8 cellular contexts compared by ENCODE assay signal in the genomic region with DNA sequence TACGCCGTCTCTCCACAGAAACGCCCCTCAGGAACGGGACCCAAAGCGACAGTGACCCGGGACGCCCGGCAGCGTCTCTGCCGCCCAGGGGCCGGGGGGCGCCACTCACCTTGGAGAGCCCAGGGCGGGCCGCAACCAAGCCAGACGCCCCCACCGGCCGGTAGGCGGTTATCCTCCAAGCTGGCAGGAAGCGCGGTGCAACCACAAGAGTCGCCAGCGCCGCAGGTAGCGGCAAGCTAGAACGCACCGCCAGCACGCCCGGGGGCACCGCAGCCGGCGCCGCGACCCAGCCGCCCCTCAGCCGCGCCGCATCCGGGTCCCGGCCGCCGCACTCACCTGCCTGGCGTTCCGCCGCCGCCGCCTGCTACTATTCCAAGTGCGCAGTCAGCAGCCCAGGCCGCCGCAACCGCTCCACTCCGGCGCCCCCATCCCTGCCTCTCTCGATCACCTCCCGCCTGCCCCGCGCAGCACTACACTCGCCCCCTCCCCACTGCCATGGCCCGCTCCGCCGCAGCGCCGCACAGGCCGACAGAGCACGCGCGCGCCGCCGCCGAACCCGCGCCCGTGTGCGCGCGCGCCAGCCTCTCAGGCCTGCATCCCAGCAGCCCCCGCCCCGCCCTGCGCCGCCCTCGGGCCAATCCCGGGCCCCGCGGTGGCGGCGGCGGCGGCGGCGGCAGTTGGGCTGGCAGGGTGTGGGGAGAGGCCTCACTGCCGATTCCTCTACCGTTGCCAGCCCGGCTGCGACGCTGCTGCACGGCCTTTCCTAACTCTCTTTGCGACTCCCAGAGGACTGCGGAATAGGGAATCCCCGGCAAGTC. TPM values are rescaled to one million over a fixed set of nuclear protein-coding genes. Genes with fewer than 3 reads are reported as not detected.
DNase-seq lines count a peak whose midpoint lies in the region; ATAC-seq and TF ChIP-seq lines count a peak whose summit lies in the region.

PIK3CB (minus strand) TSS at position 570 of the 818 bp plus-strand sequence. CDS start 75,585 bp downstream, outside the sequence.

- H3K27ac ChIP-seq in GM23338 (ENCODE audit: low read depth) (peak within 1 kb of the TSS; percentile 100), neuronal stem cell (replicated peaks; ENCODE audit: low read length) (peak within 1 kb of the TSS; percentile 96)

- peak within 1 kb of the TSS; percentile 94 for H3K4me2 ChIP-seq in GM23338
- H3K4me2 ChIP-seq in neuronal stem cell (ENCODE audit: insufficient read depth, low read length, poor library complexity, severe bottlenecking) = peak within 1 kb of the TSS; percentile 75

- H3K9ac ChIP-seq in neuronal stem cell (ENCODE audit: low read depth, low read length, poor library complexity) = peak within 1 kb of the TSS; percentile 95

- peak within 1 kb of the TSS; percentile 84 for H3K4me3 Mint-ChIP-seq in GM23338

- peaks cover 3% of the 10 kb centered on the region for H3K79me1 ChIP-seq in neuronal stem cell (ENCODE audit: low read depth, low read length)

- H2AK5ac ChIP-seq in neuronal stem cell (ENCODE audit: low read depth, low read length) = no peak within 1 kb of the TSS

- ATAC-seq in GM23338 = peak; percentile 91

- peaks cover 3% of the 10 kb centered on the region; the same call in 1 of the 2 replicates for H4K20me1 ChIP-seq in GM23338 (replicated peaks; ENCODE audit: insufficient read depth)

- H3K36me3 Mint-ChIP-seq in GM23338 (ENCODE audit: low read depth) = peaks cover 21% of the 10 kb centered on the region

- H2BK5ac ChIP-seq in neuronal stem cell (ENCODE audit: low read length) = peak within 1 kb of the TSS; percentile 99

- DNase-seq in EL (peak; percentile 89), GM23338 (ENCODE audit: low spot score) (peak; percentile 93), LoVo (ENCODE audit: low spot score) (peak; percentile 85), SHP77 (lab: John Stamatoyannopoulos, UW) (peak; percentile 78 to 90), activated gamma-delta T cell (lab: John Stamatoyannopoulos, UW) (peak; percentile 75), fibroblast of villous mesenchyme (ENCODE audit: low read depth) (peak; percentile 80), neuronal stem cell (ENCODE audit: low spot score) (peak; percentile 89)

- no peaks in the 10 kb centered on the region for H3K36me3 ChIP-seq in GM23338 (ENCODE audit: insufficient read depth)
- no peaks in the 10 kb centered on the region for H3K36me3 ChIP-seq in neuronal stem cell (replicated peaks in 1 of 2; ENCODE audit: control insufficient read depth in 2 of 2, insufficient read depth in 2 of 2, low read length in 2 of 2)

- peak within 1 kb of the TSS; percentile 82 for H3K14ac ChIP-seq in neuronal stem cell (ENCODE audit: low read length)

- peak within 1 kb of the TSS; percentile 63 for H2BK12ac ChIP-seq in neuronal stem cell (ENCODE audit: low read length)

- H3K27ac Mint-ChIP-seq in GM23338 = peak within 1 kb of the TSS; percentile 98

- H3F3A ChIP-seq in GM23338 (replicated peaks; ENCODE audit: low read depth) = peaks cover 12% of the 10 kb centered on the region

- H3K27me3 Mint-ChIP-seq in GM23338 (ENCODE audit: insufficient read depth, low read depth, poor library complexity) = no peaks in the 10 kb centered on the region

- peaks cover 21% of the 10 kb centered on the region for H3K4me1 Mint-ChIP-seq in GM23338

- TF ChIP-seq CTCF in GM23338 (conservative IDR thresholded peaks at IDR 0.05; ENCODE audit: low read depth in 2 of 2) = peak; percentile 38 to 58; a peak in 3 of 4 replicates
- TF ChIP-seq CTCF in fibroblast of villous mesenchyme (IDR thresholded peaks at IDR 0.05; ENCODE audit: insufficient read depth, low read depth, low read length) = peak; percentile 19
- TF ChIP-seq CTCF in subcutaneous adipose tissue (IDR thresholded peaks at IDR 0.05; ENCODE audit: low read depth) = no peak

- no peaks in the 10 kb centered on the region; the same call in 1 of the 3 replicates for H3K9me3 Mint-ChIP-seq in GM23338

- no peaks in the 10 kb centered on the region for H3K9me3 ChIP-seq in neuronal stem cell (replicated peaks in 1 of 2; ENCODE audit: control insufficient read depth in 2 of 2, insufficient read depth in 1 of 2, low read depth in 1 of 2, low read length in 2 of 2)

- H2AFZ ChIP-seq in GM23338 (peak within 1 kb of the TSS; percentile 88), neuronal stem cell (ENCODE audit: low read length) (peak within 1 kb of the TSS; percentile 98)

- H3K18ac ChIP-seq in neuronal stem cell (ENCODE audit: low read length) = peak within 1 kb of the TSS; percentile 99

- H3K4ac ChIP-seq in neuronal stem cell (ENCODE audit: low read length) = no peak within 1 kb of the TSS

- H4K91ac ChIP-seq in neuronal stem cell (ENCODE audit: low read depth, low read length, poor library complexity) = peak within 1 kb of the TSS; percentile 79

- H3K4me1 ChIP-seq in GM23338 (ENCODE audit: insufficient read depth) = peaks cover 17% of the 10 kb centered on the region
- peaks cover 4% of the 10 kb centered on the region in 2 donors for H3K4me1 ChIP-seq in neuronal stem cell (ENCODE audit: control insufficient read depth in 2 of 2, insufficient read depth in 1 of 2, low read depth in 1 of 2, low read length in 2 of 2)

- H3K9me2 ChIP-seq in GM23338 (ENCODE audit: insufficient read depth) = no peaks in the 10 kb centered on the region

- peaks cover 46% of the 10 kb centered on the region for H3K79me2 ChIP-seq in GM23338 (replicated peaks; ENCODE audit: insufficient read depth)

- peak within 1 kb of the TSS; percentile 70 for H3K4me3 ChIP-seq in GM23338
- peak within 1 kb of the TSS; percentile 89 for H3K4me3 ChIP-seq in fibroblast of villous mesenchyme (ENCODE audit: low read depth, low read length)
- H3K4me3 ChIP-seq in neuronal stem cell (ENCODE audit: low read length in 2 of 2) = peak within 1 kb of the TSS; percentile 59 to 91

- peak within 1 kb of the TSS; percentile 72 for H2BK120ac ChIP-seq in neuronal stem cell (ENCODE audit: low read depth, low read length)

- H4K8ac ChIP-seq in neuronal stem cell (ENCODE audit: low read depth, low read length) = no peak within 1 kb of the TSS

- H2BK15ac ChIP-seq in neuronal stem cell (ENCODE audit: low read length) = peak within 1 kb of the TSS; percentile 96

- H3K27me3 ChIP-seq in GM23338 (ENCODE audit: insufficient read depth) (no peaks in the 10 kb centered on the region), neuronal stem cell (ENCODE audit: control insufficient read depth in 3 of 3, insufficient read depth in 3 of 3, low read depth in 1 of 3, low read length in 3 of 3) (no peaks in the 10 kb centered on the region)

- H3K23ac ChIP-seq in neuronal stem cell (ENCODE audit: low read depth, low read length, poor library complexity) = peak within 1 kb of the TSS; percentile 99

- no CpG with 5 or more reads among the region's 100 CpGs for WGBS in neuronal stem cell (ENCODE audit: extremely low coverage in 2 of 2, insufficient read length in 2 of 2, insufficient replicate concordance in 1 of 2), 2 donors

TF ChIP-seq in GM23338, 12 proteins besides CTCF, POLR2A, EP300 and RAD21:
- TF ChIP-seq, protein P1, sequence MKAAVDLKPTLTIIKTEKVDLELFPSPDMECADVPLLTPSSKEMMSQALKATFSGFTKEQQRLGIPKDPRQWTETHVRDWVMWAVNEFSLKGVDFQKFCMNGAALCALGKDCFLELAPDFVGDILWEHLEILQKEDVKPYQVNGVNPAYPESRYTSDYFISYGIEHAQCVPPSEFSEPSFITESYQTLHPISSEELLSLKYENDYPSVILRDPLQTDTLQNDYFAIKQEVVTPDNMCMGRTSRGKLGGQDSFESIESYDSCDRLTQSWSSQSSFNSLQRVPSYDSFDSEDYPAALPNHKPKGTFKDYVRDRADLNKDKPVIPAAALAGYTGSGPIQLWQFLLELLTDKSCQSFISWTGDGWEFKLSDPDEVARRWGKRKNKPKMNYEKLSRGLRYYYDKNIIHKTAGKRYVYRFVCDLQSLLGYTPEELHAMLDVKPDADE (IDR thresholded peaks at IDR 0.05) = peak; percentile 36; the same call in 1 of the 2 replicates
- TF ChIP-seq POLR2AphosphoS5 (IDR thresholded peaks at IDR 0.05; ENCODE audit: low read depth) = peak; percentile 83
- no peak for TF ChIP-seq EZH2 (IDR thresholded peaks at IDR 0.05; ENCODE audit: low read depth, unreplicated experiment)
- no peak for TF ChIP-seq EZH2phosphoT487 (IDR thresholded peaks at IDR 0.05; ENCODE audit: unreplicated experiment)
- peak; percentile 47; the same call in 1 of the 2 replicates for TF ChIP-seq CREB1 (CRISPR knock-in tag; IDR thresholded peaks at IDR 0.05; ENCODE audit: low read depth)
- TF ChIP-seq ZNF331 (CRISPR knock-in tag; IDR thresholded peaks at IDR 0.05; ENCODE audit: low read depth) = no peak

RNA-seq across cellular contexts. Expression of gene PIK3CB, which starts in this region (rescaled TPM):
- 32.1 and 32.4 TPM in 2 replicates for total RNA-seq in GM23338 (2014; rRNA removed; shearing (Covaris generic))
- polyA plus RNA-seq in GM23338 (2016; fragmentation: Nextera tagmentation; extraction: Ambion mirVana) = 11.7 and 13.3 TPM in 2 replicates
- total RNA-seq in fibroblast of villous mesenchyme = 8.4 and 9.9 TPM in 2 replicates
- polyA plus RNA-seq in neuronal stem cell (2013, experiment 1 of 2) = 10.4 TPM
- polyA plus RNA-seq in neuronal stem cell (2013, experiment 2 of 2) = 11.4 TPM
- total RNA-seq in subcutaneous adipose tissue = 10 to 100 TPM; 36.6 to 44.0 (median 38.9) TPM

Comparison
In these comparisons a context has a peak if more than half of its experiments do, and no peak if none do; other contexts are left out.
1. Peak in every context shown above with its lines: DNase-seq, ATAC-seq, H3K4me3 ChIP-seq and H3K27ac ChIP-seq.